35 cellular contexts compared by ENCODE assay signal in genomic region chr17:6204203-6204722, GRCh38.
"Had no signal": no experiment of that assay in that cellular context is flagged by ENCODE, and none has a peak within 500 bp of the region (broad histone marks: within the 10 kb centered on the region; RNA-seq: fewer than 3 reads in every experiment).

No MANE protein-coding gene starts in this region.

- H3K9me3 ChIP-seq: adrenal gland, body of pancreas, breast epithelium had no signal

- H3K27ac Mint-ChIP-seq: activated B cell treated with CpG ODN at 0.5 μM for 24 hours; activated CD4-positive, alpha-beta memory T cell treated with anti-CD3 and anti-CD28 coated beads for 36 hours; activated CD4-positive, alpha-beta T cell treated with anti-CD3 and anti-CD28 coated beads, Interleukin-2, amount 10 ng/mL, durations not matched to agents 24 days and 14 days; activated CD8-positive, alpha-beta T cell treated with anti-CD3 and anti-CD28 coated beads for 36 hours; activated naive CD4-positive, alpha-beta T cell treated with anti-CD3 and anti-CD28 coated beads for 36 hours; activated naive CD4-positive, alpha-beta T cell treated with anti-CD3 and anti-CD28 coated beads, Interleukin-2, amount 50 U/mL, for 72 hours; activated naive CD8-positive, alpha-beta T cell treated with anti-CD3 and anti-CD28 coated beads for 36 hours; activated T-cell treated with anti-CD3 and anti-CD28 coated beads, Interleukin-2, amount 50 U/mL, for 72 hours; activated T-helper 1 cell treated with anti-CD3 and anti-CD28 coated beads, Interleukin-12 subunit alpha, Interleukin-12 subunit beta, Interleukin-2, Interleukin-4 antibody, amounts not matched to agents 30 ng/mL and 10 ng/mL and 1 ng/mL, durations not matched to agents 14 hours and 24 hours and 36 hours; activated T-helper 17 cell treated with anti-CD3 and anti-CD28 coated beads, Interleukin-2, amount 50 U/mL, for 72 hours; T-helper 1 cell treated with Interleukin-12 subunit alpha and Interleukin-12 subunit beta and Interleukin-4 antibody, amounts not matched to agents 30 μg/mL and 1 μg/mL, for 36 hours; T-helper 2 cell treated with Interferon-gamma antibody and Interleukin-4, amounts not matched to agents 5 μg/mL and 100 μg/mL, for 36 hours had no signal

- H3K27me3 Mint-ChIP-seq: activated CD4-positive, alpha-beta T cell treated with anti-CD3 and anti-CD28 coated beads, Interleukin-2, amount 10 ng/mL, durations not matched to agents 24 days and 14 days had no signal

- ATAC-seq: activated CD8-positive, alpha-beta T cell treated with anti-CD3 and anti-CD28 coated beads for 36 hours; activated naive CD4-positive, alpha-beta T cell treated with anti-CD3 and anti-CD28 coated beads, Interleukin-2, amount 50 U/mL, for 72 hours; activated T-cell treated with anti-CD3 and anti-CD28 coated beads, Interleukin-2, amount 50 U/mL, for 4 hours; activated T-cell treated with anti-CD3 and anti-CD28 coated beads, Interleukin-2, amount 50 U/mL, for 72 hours; activated T-helper 17 cell treated with anti-CD3 and anti-CD28 coated beads, Interleukin-2, amount 50 U/mL, for 72 hours; body of pancreas had no signal

- H3K4me3 ChIP-seq: adrenal gland, body of pancreas, breast epithelium had no signal

- DNase-seq: activated B cell treated with CpG ODN at 0.5 μM for 24 hours; activated CD4-positive, alpha-beta memory T cell treated with anti-CD3 and anti-CD28 coated beads for 36 hours; activated CD4-positive, alpha-beta T cell treated with anti-CD3 and anti-CD28 coated beads for 4 hours; activated CD4-positive, alpha-beta T cell treated with anti-CD3 and anti-CD28 coated beads, Interleukin-2, amount 10 ng/mL, durations not matched to agents 24 days and 14 days; activated CD4-positive, alpha-beta T cell treated with anti-CD3 and anti-CD28 coated beads, Interleukin-2, amount 50 U/mL, for 1 hour; activated CD4-positive, alpha-beta T cell treated with anti-CD3 and anti-CD28 coated beads, Interleukin-2, amount 50 U/mL, for 4 hours; activated CD4-positive, CD25-positive, alpha-beta regulatory T cell treated with anti-CD3 and anti-CD28 coated beads, Interleukin-2, amount 50 U/mL, for 72 hours; activated CD8-positive, alpha-beta memory T cell treated with anti-CD3 and anti-CD28 coated beads, Interleukin-2, amount 50 U/mL, for 4 hours; activated CD8-positive, alpha-beta T cell treated with anti-CD3 and anti-CD28 coated beads for 36 hours; activated effector memory CD4-positive, alpha-beta T cell treated with anti-CD3 and anti-CD28 coated beads, Interleukin-2, amount 50 U/mL, for 16 hours; activated gamma-delta T cell treated with Interleukin-2 at 50 U/mL for 16 hours; activated naive CD4-positive, alpha-beta T cell; activated naive CD4-positive, alpha-beta T cell treated with anti-CD3 and anti-CD28 coated beads for 36 hours; activated naive CD4-positive, alpha-beta T cell treated with anti-CD3 and anti-CD28 coated beads, Interleukin-2, amount 50 U/mL, for 16 hours; activated naive CD8-positive, alpha-beta T cell treated with anti-CD3 and anti-CD28 coated beads for 36 hours; activated T-cell treated with anti-CD3 and anti-CD28 coated beads for 4 hours; activated T-cell treated with anti-CD3 and anti-CD28 coated beads, Interleukin-2, amount 50 U/mL, for 1 hour; activated T-cell treated with anti-CD3 and anti-CD28 coated beads, Interleukin-2, amount 50 U/mL, for 4 hours; activated T-cell treated with anti-CD3 and anti-CD28 coated beads, Interleukin-2, amount 50 U/mL, for 72 hours; adrenal gland; amniotic stem cell; aorta; body of pancreas; brain microvascular endothelial cell; central memory CD4-positive, alpha-beta T cell; T-helper 1 cell; T-helper 2 cell; T-helper 9 cell had no signal

- H3K36me3 ChIP-seq: adrenal gland, brain microvascular endothelial cell, breast epithelium had no signal

- H3K4me1 Mint-ChIP-seq: activated B cell treated with CpG ODN at 0.5 μM for 24 hours; activated CD4-positive, alpha-beta T cell treated with anti-CD3 and anti-CD28 coated beads, Interleukin-2, amount 10 ng/mL, durations not matched to agents 24 days and 14 days; activated naive CD8-positive, alpha-beta T cell treated with anti-CD3 and anti-CD28 coated beads for 36 hours; activated T-helper 17 cell treated with anti-CD3 and anti-CD28 coated beads, Interleukin-2, amount 50 U/mL, for 72 hours had no signal

- H3K4me3 Mint-ChIP-seq: activated B cell treated with CpG ODN at 0.5 μM for 24 hours; activated CD4-positive, alpha-beta memory T cell treated with anti-CD3 and anti-CD28 coated beads for 36 hours; activated CD4-positive, alpha-beta T cell treated with anti-CD3 and anti-CD28 coated beads, Interleukin-2, amount 10 ng/mL, durations not matched to agents 24 days and 14 days; activated CD8-positive, alpha-beta T cell treated with anti-CD3 and anti-CD28 coated beads for 36 hours; activated naive CD4-positive, alpha-beta T cell treated with anti-CD3 and anti-CD28 coated beads for 36 hours; activated naive CD8-positive, alpha-beta T cell treated with anti-CD3 and anti-CD28 coated beads for 36 hours; activated T-cell treated with anti-CD3 and anti-CD28 coated beads, Interleukin-2, amount 50 U/mL, for 4 hours; activated T-cell treated with anti-CD3 and anti-CD28 coated beads, Interleukin-2, amount 50 U/mL, for 72 hours; activated T-helper 1 cell treated with anti-CD3 and anti-CD28 coated beads, Interleukin-12 subunit alpha, Interleukin-12 subunit beta, Interleukin-2, Interleukin-4 antibody, amounts not matched to agents 30 ng/mL and 10 ng/mL and 1 ng/mL, durations not matched to agents 14 hours and 24 hours and 36 hours; activated T-helper 17 cell treated with anti-CD3 and anti-CD28 coated beads, Interleukin-2, amount 50 U/mL, for 72 hours; T-helper 1 cell treated with Interleukin-12 subunit alpha and Interleukin-12 subunit beta and Interleukin-4 antibody, amounts not matched to agents 30 μg/mL and 1 μg/mL, for 36 hours; T-helper 2 cell treated with Interferon-gamma antibody and Interleukin-4, amounts not matched to agents 5 μg/mL and 100 μg/mL, for 36 hours had no signal

- H3K27ac ChIP-seq: body of pancreas, brain microvascular endothelial cell, breast epithelium, VCaP had no signal

- H3K9me3 Mint-ChIP-seq: activated B cell treated with CpG ODN at 0.5 μM for 24 hours; activated CD4-positive, alpha-beta memory T cell treated with anti-CD3 and anti-CD28 coated beads for 36 hours; activated CD4-positive, alpha-beta T cell treated with anti-CD3 and anti-CD28 coated beads, Interleukin-2, amount 10 ng/mL, durations not matched to agents 24 days and 14 days; activated CD8-positive, alpha-beta T cell treated with anti-CD3 and anti-CD28 coated beads for 36 hours; activated naive CD4-positive, alpha-beta T cell treated with anti-CD3 and anti-CD28 coated beads for 36 hours; activated naive CD4-positive, alpha-beta T cell treated with anti-CD3 and anti-CD28 coated beads, Interleukin-2, amount 50 U/mL, for 72 hours; activated naive CD8-positive, alpha-beta T cell treated with anti-CD3 and anti-CD28 coated beads for 36 hours; activated T-cell treated with anti-CD3 and anti-CD28 coated beads, Interleukin-2, amount 50 U/mL, for 4 hours; activated T-cell treated with anti-CD3 and anti-CD28 coated beads, Interleukin-2, amount 50 U/mL, for 72 hours; activated T-helper 1 cell treated with anti-CD3 and anti-CD28 coated beads, Interleukin-12 subunit alpha, Interleukin-12 subunit beta, Interleukin-2, Interleukin-4 antibody, amounts not matched to agents 30 ng/mL and 10 ng/mL and 1 ng/mL, durations not matched to agents 14 hours and 24 hours and 36 hours; activated T-helper 17 cell treated with anti-CD3 and anti-CD28 coated beads, Interleukin-2, amount 50 U/mL, for 72 hours; T-helper 1 cell treated with Interleukin-12 subunit alpha and Interleukin-12 subunit beta and Interleukin-4 antibody, amounts not matched to agents 30 μg/mL and 1 μg/mL, for 36 hours; T-helper 2 cell treated with Interferon-gamma antibody and Interleukin-4, amounts not matched to agents 5 μg/mL and 100 μg/mL, for 36 hours had no signal

- H3K36me3 Mint-ChIP-seq: activated CD4-positive, alpha-beta memory T cell treated with anti-CD3 and anti-CD28 coated beads for 36 hours; activated naive CD4-positive, alpha-beta T cell treated with anti-CD3 and anti-CD28 coated beads, Interleukin-2, amount 50 U/mL, for 72 hours; activated naive CD8-positive, alpha-beta T cell treated with anti-CD3 and anti-CD28 coated beads for 36 hours had no signal

- H3K4me1 ChIP-seq: adrenal gland, body of pancreas, breast epithelium had no signal

- H3K27me3 ChIP-seq: brain microvascular endothelial cell had no signal
